ENCODE assay signal across 14 cellular contexts in the genomic region with DNA sequence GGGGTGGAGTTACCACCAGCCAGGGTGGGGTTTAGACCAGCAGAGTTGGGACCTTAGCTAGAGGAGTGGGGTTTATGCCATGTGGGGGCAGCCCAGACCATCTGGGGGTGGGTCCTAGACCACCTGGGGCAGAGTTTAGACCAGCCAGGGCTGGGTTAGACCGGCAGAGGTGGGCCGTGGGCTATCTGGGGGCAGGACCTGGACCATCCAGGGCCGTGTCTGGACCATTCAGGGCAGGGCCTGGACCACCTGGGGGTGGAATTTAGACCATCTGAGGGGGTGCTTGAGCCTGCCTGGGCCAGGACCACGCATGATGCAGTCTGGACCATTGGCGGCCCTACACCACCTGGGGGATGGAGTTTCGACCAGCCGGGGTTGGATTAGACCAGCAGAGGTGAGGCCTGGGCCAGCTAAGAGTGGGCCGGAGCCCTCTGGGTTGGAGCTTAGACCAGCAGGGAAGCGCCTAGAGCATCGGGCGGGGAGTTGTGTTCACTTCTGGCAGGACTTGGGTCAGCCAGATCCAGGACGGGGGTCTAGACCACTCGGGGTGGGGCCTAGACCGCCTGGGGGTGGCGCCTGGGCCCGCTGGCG. TPM values are rescaled to one million over a fixed set of nuclear protein-coding genes. Genes with fewer than 3 reads are reported as not detected.
DNase-seq lines count a peak whose midpoint lies in the region; ATAC-seq and TF ChIP-seq lines count a peak whose summit lies in the region.
"Had no signal": no experiment of that assay in that cellular context is flagged by ENCODE, and none has a peak within 500 bp of the region (broad histone marks: within the 10 kb centered on the region; RNA-seq: fewer than 3 reads in every experiment).

No MANE protein-coding gene starts in this region.

- TF ChIP-seq POLR2A in breast epithelium (IDR thresholded peaks at IDR 0.05), result no peak

- no peaks in the 10 kb centered on the region for H3K4me1 ChIP-seq in breast epithelium
- H3K4me1 ChIP-seq in mesenchymal stem cell (ENCODE audit: control insufficient read depth, insufficient read depth, low read depth, low read length), result peaks cover 18% of the 10 kb centered on the region

- no peak overlapping the region for H4K8ac ChIP-seq in mesenchymal stem cell (ENCODE audit: low read length)

- CTCF ChIA-PET in MCF 10A (lab: Yijun Ruan, JAX), result no interaction called here

- H2BK15ac ChIP-seq in mesenchymal stem cell (ENCODE audit: low read depth, poor library complexity, severe bottlenecking), result peak overlapping the region; percentile 41

- no peak overlapping the region for H3K14ac ChIP-seq in mesenchymal stem cell (ENCODE audit: low read length in 2 of 2)

- no peak overlapping the region for H3K18ac ChIP-seq in mesenchymal stem cell (ENCODE audit: low read depth in 1 of 2, low read length in 2 of 2)

- no peak overlapping the region for H3K4me2 ChIP-seq in mesenchymal stem cell (ENCODE audit: low read length, poor library complexity, severe bottlenecking)

- no peak overlapping the region for H4K91ac ChIP-seq in mesenchymal stem cell (ENCODE audit: low read length)

- H3K27ac Mint-ChIP-seq in MCF 10A (ENCODE audit: low read depth, unreplicated experiment), result no peak overlapping the region
- H3K27ac Mint-ChIP-seq in activated T-helper 17 cell treated with anti-CD3 and anti-CD28 coated beads, Interleukin-2, amount 50 U/mL, for 72 hours, result no peak overlapping the region
- H3K27ac Mint-ChIP-seq: IgD-negative memory B cell had no signal

- H3K9me3 ChIP-seq in breast epithelium, result peaks cover 0 to 4% of the 10 kb centered on the region in 2 donors
- peaks cover 2% of the 10 kb centered on the region for H3K9me3 ChIP-seq in mesenchymal stem cell (ENCODE audit: control insufficient read depth, low read length)
- H3K9me3 ChIP-seq: transverse colon had no signal

- no peak overlapping the region for H2AK5ac ChIP-seq in mesenchymal stem cell (ENCODE audit: low read length, severe bottlenecking)

- no peak overlapping the region for H3K23ac ChIP-seq in mesenchymal stem cell (ENCODE audit: low read length in 2 of 2)

- H3K4me3 Mint-ChIP-seq in MCF 10A (ENCODE audit: unreplicated experiment), result no peak overlapping the region
- peak overlapping the region; percentile 31 for H3K4me3 Mint-ChIP-seq in activated T-helper 17 cell treated with anti-CD3 and anti-CD28 coated beads, Interleukin-2, amount 50 U/mL, for 72 hours
- H3K4me3 Mint-ChIP-seq: activated CD8-positive, alpha-beta memory T cell treated with anti-CD3 and anti-CD28 coated beads, Interleukin-2, amount 10 ng/mL, durations not matched to agents 7 days and 5 days had no signal

- H3K4me3 ChIP-seq in breast epithelium, result peak overlapping the region in 2 of 3 donors; percentile 24 to 62
- H3K4me3 ChIP-seq in mesenchymal stem cell (ENCODE audit: insufficient read depth in 1 of 2, low read depth in 1 of 2, low read length in 2 of 2), result no peak overlapping the region

- H3K36me3 Mint-ChIP-seq in MCF 10A (ENCODE audit: insufficient read depth, unreplicated experiment), result no peaks in the 10 kb centered on the region
- H3K36me3 Mint-ChIP-seq in activated T-helper 17 cell treated with anti-CD3 and anti-CD28 coated beads, Interleukin-2, amount 50 U/mL, for 72 hours (ENCODE audit: low read depth), result peaks cover 7% of the 10 kb centered on the region

- H2AFZ ChIP-seq in mesenchymal stem cell (ENCODE audit: low read depth, low read length), result no peak overlapping the region

- H3K27me3 ChIP-seq in breast epithelium (peaks cover 10 to 74% of the 10 kb centered on the region in 2 donors), mesenchymal stem cell (ENCODE audit: control insufficient read depth in 1 of 2, insufficient read depth in 1 of 2, low read length in 2 of 2) (peaks cover 67 to 70% of the 10 kb centered on the region in 2 experiments)

- peaks cover 16% of the 10 kb centered on the region for H3K27me3 Mint-ChIP-seq in MCF 10A (ENCODE audit: insufficient read depth, unreplicated experiment)
- peaks cover 25% of the 10 kb centered on the region for H3K27me3 Mint-ChIP-seq in activated T-helper 17 cell treated with anti-CD3 and anti-CD28 coated beads, Interleukin-2, amount 50 U/mL, for 72 hours

- no peak overlapping the region for H2BK5ac ChIP-seq in mesenchymal stem cell (ENCODE audit: low read depth, low read length, poor library complexity, severe bottlenecking)

- H3K4ac ChIP-seq in mesenchymal stem cell (ENCODE audit: low read depth in 1 of 2, low read length in 2 of 2), result no peak overlapping the region

- no peak for TF ChIP-seq CTCF in breast epithelium (IDR thresholded peaks at IDR 0.05)
- TF ChIP-seq CTCF in MCF 10A (IDR thresholded peaks at IDR 0.05; ENCODE audit: unreplicated experiment), result no peak

- intact Hi-C loops in breast epithelium (cut with DNase I; ENCODE audit: low total_unique reads) (loop anchor here (10.0 kb wide), 1 partner anchor 1493 kb away; a partner anchor contains a TSS), MCF 10A (cut with micrococcal nuclease) (no loop called here), left ventricle myocardium superior (cut with micrococcal nuclease) (no loop called here)

- 74% methylated on average over 14 of the region's 17 CpGs for WGBS in mesenchymal stem cell

- H2BK12ac ChIP-seq in mesenchymal stem cell (ENCODE audit: low read length in 2 of 2), result no peak overlapping the region

- H3K36me3 ChIP-seq in breast epithelium, result no peaks in the 10 kb centered on the region
- H3K36me3 ChIP-seq in mesenchymal stem cell (ENCODE audit: control insufficient read depth in 1 of 2, insufficient read depth in 2 of 2, low read depth in 1 of 2, low read length in 2 of 2), result no peaks in the 10 kb centered on the region
- H3K36me3 ChIP-seq: transverse colon had no signal

- peaks cover 24% of the 10 kb centered on the region for H3K4me1 Mint-ChIP-seq in MCF 10A (ENCODE audit: insufficient read depth, unreplicated experiment)
- peaks cover 11% of the 10 kb centered on the region for H3K4me1 Mint-ChIP-seq in activated T-helper 17 cell treated with anti-CD3 and anti-CD28 coated beads, Interleukin-2, amount 50 U/mL, for 72 hours

- H3K9me3 Mint-ChIP-seq in MCF 10A (ENCODE audit: unreplicated experiment), result peaks cover 10% of the 10 kb centered on the region
- H3K9me3 Mint-ChIP-seq in activated T-helper 17 cell treated with anti-CD3 and anti-CD28 coated beads, Interleukin-2, amount 50 U/mL, for 72 hours, result peaks cover 8% of the 10 kb centered on the region

- no peaks in the 10 kb centered on the region for H3K79me1 ChIP-seq in mesenchymal stem cell (replicated peaks; ENCODE audit: low read length, poor library complexity, severe bottlenecking)

- H2BK120ac ChIP-seq in mesenchymal stem cell (ENCODE audit: low read depth, low read length), result no peak overlapping the region

- no peak for DNase-seq in breast epithelium (ENCODE audit: low spot score in 2 of 2)
- no peak for DNase-seq in MCF 10A (ENCODE audit: unreplicated experiment)
- DNase-seq in mesenchymal stem cell, result no peak
- DNase-seq in activated CD4-positive, alpha-beta T cell treated with anti-CD3 and anti-CD28 coated beads, Interleukin-2, amount 50 U/mL, for 4 hours, result no peak
- no peak for DNase-seq in left ventricle myocardium superior
- DNase-seq: activated CD8-positive, alpha-beta memory T cell treated with anti-CD3 and anti-CD28 coated beads, Interleukin-2, amount 10 ng/mL, durations not matched to agents 7 days and 5 days; NCI-H2029; transverse colon had no signal

- POLR2A ChIA-PET in MCF 10A (lab: Yijun Ruan, JAX), result no interaction called here

- no peak for ATAC-seq in activated T-helper 17 cell treated with anti-CD3 and anti-CD28 coated beads, Interleukin-2, amount 50 U/mL, for 72 hours (replicated peaks)
- ATAC-seq in HG03439 (IDR thresholded peaks at IDR 0.05; ENCODE audit: unreplicated experiment) (no peak), GM21526 (IDR thresholded peaks at IDR 0.05; ENCODE audit: low FRiP score, unreplicated experiment) (no peak), left ventricle myocardium superior (no peak)
- ATAC-seq: activated CD8-positive, alpha-beta memory T cell treated with anti-CD3 and anti-CD28 coated beads, Interleukin-2, amount 10 ng/mL, durations not matched to agents 7 days and 5 days had no signal

- BruUV-seq in MCF 10A (replicated peaks; lab: Mats Ljungman, UMichigan), result no TSS peak

- H3K9ac ChIP-seq in mesenchymal stem cell (ENCODE audit: low read length), result no peak overlapping the region

- H3K27ac ChIP-seq in breast epithelium, result no peak overlapping the region
- H3K27ac ChIP-seq in mesenchymal stem cell (ENCODE audit: low read length, poor library complexity, severe bottlenecking), result no peak overlapping the region
- H3K27ac ChIP-seq: transverse colon had no signal

RNA-seq across cellular contexts. Expression of a gene that starts 9.9 kb away (rescaled TPM):
- not detected for total RNA-seq in breast epithelium
- total RNA-seq in MCF 10A (2022), result not detected in 2 replicates
- total RNA-seq in activated T-helper 17 cell treated with anti-CD3 and anti-CD28 coated beads, Interleukin-2, amount 50 U/mL, for 72 hours, result not detected
- polyA plus RNA-seq in mesenchymal stem cell (2013, experiment 1 of 2), result 0.04 TPM
- 0.04 TPM for polyA plus RNA-seq in mesenchymal stem cell (2013, experiment 2 of 2)
- not detected for total RNA-seq in left ventricle myocardium superior
- total RNA-seq: activated CD8-positive, alpha-beta memory T cell treated with anti-CD3 and anti-CD28 coated beads, Interleukin-2, amount 10 ng/mL, durations not matched to agents 7 days and 5 days; mammary epithelial cell; T-helper 1 cell treated with Interleukin-12 subunit alpha and Interleukin-12 subunit beta and Interleukin-4 antibody, amounts not matched to agents 30 ng/mL and 1 ng/mL, for 36 hours; transverse colon had no signal
- polyA plus RNA-seq: IgD-negative memory B cell, mammary epithelial cell had no signal

RNA-seq across cellular contexts. Expression of a gene that starts 18.8 kb away (rescaled TPM):
- total RNA-seq in breast epithelium, result under 1 TPM in 1 of 3 donors, not detected in 2; under 0.01 TPM
- total RNA-seq in MCF 10A (2022), result 0.16 TPM in 1 of 2 replicates, not detected in the other
- under 1 TPM in 1 of 2 donors, not detected in 1; 0.05 TPM for total RNA-seq in activated T-helper 17 cell treated with anti-CD3 and anti-CD28 coated beads, Interleukin-2, amount 50 U/mL, for 72 hours
- polyA plus RNA-seq in mesenchymal stem cell (2013, experiment 1 of 2), result 0.03 TPM
- 0.01 TPM for polyA plus RNA-seq in mesenchymal stem cell (2013, experiment 2 of 2)
- 0.02 TPM for total RNA-seq in left ventricle myocardium superior
- total RNA-seq: activated CD8-positive, alpha-beta memory T cell treated with anti-CD3 and anti-CD28 coated beads, Interleukin-2, amount 10 ng/mL, durations not matched to agents 7 days and 5 days; mammary epithelial cell; T-helper 1 cell treated with Interleukin-12 subunit alpha and Interleukin-12 subunit beta and Interleukin-4 antibody, amounts not matched to agents 30 ng/mL and 1 ng/mL, for 36 hours; transverse colon had no signal
- polyA plus RNA-seq: IgD-negative memory B cell, mammary epithelial cell had no signal

Comparison
In these comparisons a context has a peak if more than half of its experiments do, and no peak if none do; other contexts are left out.
1. H3K4me3 ChIP-seq: peak in breast epithelium (2 of 3); none in mesenchymal stem cell (0 of 2).